ENCODE assay signal across 13 cellular contexts in genomic region chr1:6207075-6207885, GRCh38. TPM values are rescaled to one million over a fixed set of nuclear protein-coding genes. Genes with fewer than 3 reads are reported as not detected.
DNase-seq lines count a peak whose midpoint lies in the region; ATAC-seq and TF ChIP-seq lines count a peak whose summit lies in the region.
"Had no signal": no experiment of that assay in that cellular context is flagged by ENCODE, and none has a peak within 500 bp of the region (broad histone marks: within the 10 kb centered on the region; RNA-seq: fewer than 3 reads in every experiment).

No MANE protein-coding gene starts in this region.

- H3K27ac Mint-ChIP-seq in effector memory CD8-positive, alpha-beta T cell: no peak overlapping the region
- H3K27ac Mint-ChIP-seq in neural crest cell (ENCODE audit: unreplicated experiment): no peak overlapping the region

- peak overlapping the region; percentile 67 to 75 for H3K4me3 Mint-ChIP-seq in effector memory CD8-positive, alpha-beta T cell
- peak overlapping the region; percentile 65 for H3K4me3 Mint-ChIP-seq in neural crest cell

- TF ChIP-seq CTCF in GM06990 (IDR thresholded peaks at IDR 0.05; ENCODE audit: insufficient read depth, low read length, poor library complexity, severe bottlenecking) (no peak), neural crest cell (conservative IDR thresholded peaks at IDR 0.05) (no peak), vagina (IDR thresholded peaks at IDR 0.05) (no peak)

- H3K4me1 Mint-ChIP-seq in effector memory CD8-positive, alpha-beta T cell (ENCODE audit: low read depth in 2 of 2): peaks cover 0 to 8% of the 10 kb centered on the region in 2 donors
- peaks cover 10% of the 10 kb centered on the region for H3K4me1 Mint-ChIP-seq in neural crest cell

- H3K36me3 ChIP-seq in GM06990 (ENCODE audit: control insufficient read depth, insufficient read depth, low read length) (peaks cover 5% of the 10 kb centered on the region), vagina (no peaks in the 10 kb centered on the region)

- no peaks in the 10 kb centered on the region for H3K9me3 Mint-ChIP-seq in effector memory CD8-positive, alpha-beta T cell
- no peaks in the 10 kb centered on the region for H3K9me3 Mint-ChIP-seq in neural crest cell

- TF ChIP-seq POLR2A in vagina (IDR thresholded peaks at IDR 0.05): no peak

- H3K4me1 ChIP-seq in vagina: peaks cover 52% of the 10 kb centered on the region

- ATAC-seq in effector memory CD8-positive, alpha-beta T cell (replicated peaks): no peak
- ATAC-seq in activated CD4-positive, CD25-positive, alpha-beta regulatory T cell treated with anti-CD3 and anti-CD28 coated beads, Interleukin-2, amount 50 U/mL, for 24 hours: no peak
- ATAC-seq in GM18858 (IDR thresholded peaks at IDR 0.05; ENCODE audit: unreplicated experiment): no peak

- H3K27me3 Mint-ChIP-seq in effector memory CD8-positive, alpha-beta T cell: peaks cover 0 to 6% of the 10 kb centered on the region in 2 donors
- peaks cover 47% of the 10 kb centered on the region for H3K27me3 Mint-ChIP-seq in neural crest cell (ENCODE audit: low read depth)

- H3K27me3 ChIP-seq in GM06990 (replicated peaks; ENCODE audit: control insufficient read depth, insufficient read depth, low read length) (no peaks in the 10 kb centered on the region), vagina (no peaks in the 10 kb centered on the region)

- H3K4me3 ChIP-seq in GM06990 (replicated peaks; ENCODE audit: low read depth, low read length): peak overlapping the region; percentile 87
- peak overlapping the region in 1 of 2 donors; percentile 43 for H3K4me3 ChIP-seq in vagina
- H3K4me3 ChIP-seq: SK-N-MC had no signal

- intact Hi-C loops in vagina (cut with DNase I): no loop called here

- H3K9me3 ChIP-seq in vagina: no peaks in the 10 kb centered on the region

- no peak for DNase-seq in GM06990 (ENCODE audit: extremely low read depth, insufficient read length)
- DNase-seq in MV-4-11 (lab: John Stamatoyannopoulos, UW): peak; percentile 14
- DNase-seq in effector memory CD8-positive, alpha-beta T cell: no peak
- DNase-seq in neural crest cell (ENCODE audit: low read depth, low spot score): no peak
- DNase-seq in vagina (ENCODE audit: extremely low spot score in 2 of 2): no peak
- DNase-seq: cortex of kidney, KBM-7, NCI-H2227 treated with DMSO at 0.1 percent for 48 hours had no signal

- H3K27ac ChIP-seq in vagina: no peak overlapping the region
- H3K27ac ChIP-seq: SK-N-MC had no signal

- peaks cover 3% of the 10 kb centered on the region for H3K36me3 Mint-ChIP-seq in effector memory CD8-positive, alpha-beta T cell (ENCODE audit: insufficient read depth)
- H3K36me3 Mint-ChIP-seq in neural crest cell (ENCODE audit: low read depth): no peaks in the 10 kb centered on the region

RNA-seq across cellular contexts. Expression of gene RNF207, which starts 1.4 kb away (rescaled TPM):
- total RNA-seq in neural crest cell: 3.8 and 4.9 TPM in 2 replicates
- total RNA-seq in vagina: 19.4 TPM

RNA-seq across cellular contexts. Expression of gene RPL22, which starts 7.9 kb away (rescaled TPM):
- total RNA-seq in neural crest cell (479 and 516 TPM in 2 replicates), vagina (154 TPM)

RNA-seq across cellular contexts. Expression of gene CHD5, which starts 27.2 kb away (rescaled TPM):
- 0.16 and 0.98 TPM in 2 replicates for total RNA-seq in neural crest cell
- total RNA-seq in vagina: 2.0 TPM

RNA-seq across cellular contexts. Expression of gene ICMT, which starts 28.5 kb away (rescaled TPM):
- 85.4 and 92.8 TPM in 2 replicates for total RNA-seq in neural crest cell
- 43.2 TPM for total RNA-seq in vagina

RNA-seq across cellular contexts. Expression of gene HES3, which starts 36.7 kb away (rescaled TPM):
- 23.6 and 25.2 TPM in 2 replicates for total RNA-seq in neural crest cell
- not detected for total RNA-seq in vagina
- total RNA-seq: glomerular endothelial cell, mononuclear cell had no signal
